In genomic region chr13:30240608-30241007, GRCh38 we compare ENCODE assay signal across 17 cellular contexts.
DNase-seq lines count a peak whose midpoint lies in the region; ATAC-seq and TF ChIP-seq lines count a peak whose summit lies in the region.
"Had no signal": no experiment of that assay in that cellular context is flagged by ENCODE, and none has a peak within 500 bp of the region (broad histone marks: within the 10 kb centered on the region; RNA-seq: fewer than 3 reads in every experiment).

No MANE protein-coding gene starts in this region.

- H3K27me3 ChIP-seq in gastroesophageal sphincter: no peaks in the 10 kb centered on the region
- H3K27me3 ChIP-seq: SJCRH30 had no signal

- DNase-seq in Kasumi-1 (lab: John Stamatoyannopoulos, UW) (no peak), NCI-H2107 treated with DMSO at 0.1 percent for 48 hours (lab: John Stamatoyannopoulos, UW; ENCODE audit: unreplicated experiment) (no peak), HuH-7 (ENCODE audit: low spot score) (no peak)
- DNase-seq: ACHN, COR-L47, GF-D8, NCI-H1436 treated with DMSO at 0.1 percent for 48 hours, NCI-H2029 treated with DMSO at 0.1 percent for 48 hours, NCI-H510A, NCI-H82, PC-9, SJCRH30 had no signal

- peaks cover 0 to 8% of the 10 kb centered on the region in 2 donors for H3K36me3 ChIP-seq in gastroesophageal sphincter
- H3K36me3 ChIP-seq: SJCRH30 had no signal

- H3K27ac ChIP-seq in gastroesophageal sphincter: no peak overlapping the region
- H3K27ac ChIP-seq: PC-9, SJCRH30 had no signal

- ATAC-seq in GM18907 (IDR thresholded peaks at IDR 0.05; ENCODE audit: unreplicated experiment): peak; percentile 82
- peak; percentile 61 for ATAC-seq in HG02678 (IDR thresholded peaks at IDR 0.05; ENCODE audit: unreplicated experiment)
- ATAC-seq in HG03432 (IDR thresholded peaks at IDR 0.05; ENCODE audit: unreplicated experiment): peak; percentile 56
- ATAC-seq in gastroesophageal sphincter: no peak

- no peaks in the 10 kb centered on the region for H3K9me3 ChIP-seq in gastroesophageal sphincter
- H3K9me3 ChIP-seq: HAP-1, SJCRH30 had no signal

- whole genome bisulfite sequencing in gastroesophageal sphincter (ENCODE audit: low coverage in 1 of 2), 2 donors: 68 to 92% methylated on average over 2 of the region's 2 CpGs

- no peak for TF ChIP-seq CTCF in gastroesophageal sphincter (IDR thresholded peaks at IDR 0.05)

- TF ChIP-seq EP300 in gastroesophageal sphincter (IDR thresholded peaks at IDR 0.05): no peak

- H3K4me3 ChIP-seq in gastroesophageal sphincter: no peak overlapping the region
- H3K4me3 ChIP-seq: HAP-1, PC-9, SJCRH30 had no signal

- TF ChIP-seq POLR2A in gastroesophageal sphincter (IDR thresholded peaks at IDR 0.05): no peak

- peaks cover 3 to 27% (median 5%) of the 10 kb centered on the region in 3 donors for H3K4me1 ChIP-seq in gastroesophageal sphincter
- H3K4me1 ChIP-seq: HAP-1, SJCRH30 had no signal
